ENCODE assay signal across 13 cellular contexts in the genomic region with DNA sequence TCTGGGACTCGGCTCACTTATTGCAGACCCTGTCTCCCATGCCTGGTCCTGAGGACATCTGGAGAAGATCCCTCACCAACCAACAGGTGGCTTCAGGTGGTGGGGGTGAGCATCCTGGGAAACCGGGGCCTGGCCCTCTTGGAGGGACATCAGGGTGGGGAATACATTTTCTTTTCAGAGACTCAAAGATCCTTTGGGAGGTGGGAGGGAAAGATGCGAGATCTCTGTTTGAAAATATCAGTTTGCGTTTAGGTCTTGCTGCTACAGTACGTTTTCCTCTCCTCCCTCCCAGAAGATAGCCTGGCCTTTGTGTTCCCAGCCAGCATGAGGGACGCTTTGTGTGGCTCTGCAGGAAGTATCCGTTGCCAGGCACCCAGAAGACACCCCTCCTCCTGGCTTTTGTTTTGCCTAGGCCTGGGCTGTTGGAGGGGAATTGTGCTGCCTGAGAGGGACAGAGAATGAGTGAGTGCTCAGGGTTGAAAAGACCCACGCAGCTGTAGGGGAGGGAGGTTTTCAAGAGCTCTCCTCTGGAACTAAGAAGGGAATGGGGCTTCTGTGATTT. TPM values are rescaled to one million over a fixed set of nuclear protein-coding genes. Genes with fewer than 3 reads are reported as not detected.
DNase-seq lines count a peak whose midpoint lies in the region; ATAC-seq and TF ChIP-seq lines count a peak whose summit lies in the region.
"Had no signal": no experiment of that assay in that cellular context is flagged by ENCODE, and none has a peak within 500 bp of the region (broad histone marks: within the 10 kb centered on the region; RNA-seq: fewer than 3 reads in every experiment).

No MANE protein-coding gene starts in this region.

- no peak for TF ChIP-seq CTCF in brain (conservative IDR thresholded peaks at IDR 0.05)

- H3K36me3 Mint-ChIP-seq in brain = no peaks in the 10 kb centered on the region
- no peaks in the 10 kb centered on the region for H3K36me3 Mint-ChIP-seq in activated CD4-positive, alpha-beta T cell treated with anti-CD3 and anti-CD28 coated beads, Interleukin-2, amount 10 ng/mL, durations not matched to agents 24 days and 14 days (ENCODE audit: low read depth)
- no peaks in the 10 kb centered on the region for H3K36me3 Mint-ChIP-seq in T-helper 17 cell (ENCODE audit: low read depth)

- ATAC-seq in GM21515 (IDR thresholded peaks at IDR 0.05; ENCODE audit: unreplicated experiment) (no peak), T-helper 17 cell (no peak)
- ATAC-seq: activated CD4-positive, CD25-positive, alpha-beta regulatory T cell treated with anti-CD3 and anti-CD28 coated beads, Interleukin-2, amount 50 U/mL, for 24 hours; activated naive CD8-positive, alpha-beta T cell treated with anti-CD3 and anti-CD28 coated beads, Interleukin-2, amount 50 U/mL, for 24 hours; Panc1 had no signal

- H3K9me3 ChIP-seq in T-helper 17 cell (ENCODE audit: control insufficient read depth, low read length, poor library complexity, severe bottlenecking) = no peaks in the 10 kb centered on the region

- peak; percentile 41 for DNase-seq in COLO829 (ENCODE audit: low spot score)
- peak; percentile 90 for DNase-seq in NCI-H187 treated with DMSO at 0.1 percent for 48 hours (lab: John Stamatoyannopoulos, UW)
- peak; percentile 27 to 85 for DNase-seq in lung microvascular endothelial cell (ENCODE audit: low read depth in 2 of 2)
- DNase-seq in activated CD4-positive, alpha-beta T cell treated with anti-CD3 and anti-CD28 coated beads, Interleukin-2, amount 10 ng/mL, durations not matched to agents 24 days and 14 days = no peak
- DNase-seq in activated CD4-positive, CD25-positive, alpha-beta regulatory T cell treated with anti-CD3 and anti-CD28 coated beads, Interleukin-2, amount 50 U/mL, for 72 hours = no peak
- DNase-seq in T-helper 17 cell = no peak
- DNase-seq: activated naive CD8-positive, alpha-beta T cell treated with anti-CD3 and anti-CD28 coated beads, Interleukin-2, amount 50 U/mL, for 24 hours; KBM-7 had no signal

- H3K27me3 Mint-ChIP-seq in brain = no peaks in the 10 kb centered on the region
- H3K27me3 Mint-ChIP-seq in activated CD4-positive, alpha-beta T cell treated with anti-CD3 and anti-CD28 coated beads, Interleukin-2, amount 10 ng/mL, durations not matched to agents 24 days and 14 days = peaks cover 6% of the 10 kb centered on the region
- H3K27me3 Mint-ChIP-seq in T-helper 17 cell = peaks cover 30% of the 10 kb centered on the region
- H3K27me3 Mint-ChIP-seq: activated naive CD8-positive, alpha-beta T cell treated with anti-CD3 and anti-CD28 coated beads, Interleukin-2, amount 50 U/mL, for 24 hours had no signal

- intact Hi-C loops in activated CD4-positive, alpha-beta T cell treated with anti-CD3 and anti-CD28 coated beads, Interleukin-2, amount 10 ng/mL, durations not matched to agents 24 days and 14 days (cut with micrococcal nuclease) = no loop called here

- H3K4me3 Mint-ChIP-seq in brain (peak overlapping the region; percentile 65 to 74 (median 71)), T-helper 17 cell (no peak overlapping the region)
- H3K4me3 Mint-ChIP-seq in activated CD4-positive, alpha-beta T cell treated with anti-CD3 and anti-CD28 coated beads, Interleukin-2, amount 10 ng/mL, durations not matched to agents 24 days and 14 days = no peak overlapping the region
- H3K4me3 Mint-ChIP-seq: activated naive CD8-positive, alpha-beta T cell treated with anti-CD3 and anti-CD28 coated beads, Interleukin-2, amount 50 U/mL, for 24 hours; stimulated activated naive CD8-positive, alpha-beta T cell treated with anti-CD3 and anti-CD28 coated beads, Interleukin-15, Interleukin-2, amounts not matched to agents 100 ng/mL and 50 ng/mL, for 24 hours had no signal

- peaks cover 0 to 4% (median 0%) of the 10 kb centered on the region in 5 experiments for H3K9me3 Mint-ChIP-seq in brain
- H3K9me3 Mint-ChIP-seq in activated CD4-positive, alpha-beta T cell treated with anti-CD3 and anti-CD28 coated beads, Interleukin-2, amount 10 ng/mL, durations not matched to agents 24 days and 14 days = peaks cover 5% of the 10 kb centered on the region
- H3K9me3 Mint-ChIP-seq: activated naive CD8-positive, alpha-beta T cell treated with anti-CD3 and anti-CD28 coated beads, Interleukin-2, amount 50 U/mL, for 24 hours; stimulated activated naive CD8-positive, alpha-beta T cell treated with anti-CD3 and anti-CD28 coated beads, Interleukin-15, Interleukin-2, amounts not matched to agents 100 ng/mL and 50 ng/mL, for 24 hours had no signal

- H3K27ac Mint-ChIP-seq in brain (peak overlapping the region; percentile 95 to 99 (median 97)), T-helper 17 cell (no peak overlapping the region)
- H3K27ac Mint-ChIP-seq in activated CD4-positive, alpha-beta T cell treated with anti-CD3 and anti-CD28 coated beads, Interleukin-2, amount 10 ng/mL, durations not matched to agents 24 days and 14 days = no peak overlapping the region
- H3K27ac Mint-ChIP-seq: activated naive CD8-positive, alpha-beta T cell treated with anti-CD3 and anti-CD28 coated beads, Interleukin-2, amount 50 U/mL, for 24 hours; stimulated activated naive CD8-positive, alpha-beta T cell treated with anti-CD3 and anti-CD28 coated beads, Interleukin-15, Interleukin-2, amounts not matched to agents 100 ng/mL and 50 ng/mL, for 24 hours had no signal

- peaks cover 29% of the 10 kb centered on the region for H3K4me1 Mint-ChIP-seq in brain
- peaks cover 8% of the 10 kb centered on the region for H3K4me1 Mint-ChIP-seq in activated CD4-positive, alpha-beta T cell treated with anti-CD3 and anti-CD28 coated beads, Interleukin-2, amount 10 ng/mL, durations not matched to agents 24 days and 14 days
- no peaks in the 10 kb centered on the region for H3K4me1 Mint-ChIP-seq in T-helper 17 cell

RNA-seq across cellular contexts. Expression of a gene that starts 21.8 kb away (rescaled TPM):
- 2.7 TPM for polyA plus RNA-seq in brain (ENCODE audit: insufficient read depth, low read depth, low replicate concordance)
- total RNA-seq in lung microvascular endothelial cell = 45.1 and 76.4 TPM in 2 replicates
- total RNA-seq in activated CD4-positive, alpha-beta T cell treated with anti-CD3 and anti-CD28 coated beads, Interleukin-2, amount 10 ng/mL, durations not matched to agents 24 days and 14 days = not detected in 2 replicates
- total RNA-seq in T-helper 17 cell = not detected

Comparison
In these comparisons a context has a peak if more than half of its experiments do, and no peak if none do; other contexts are left out.
1. DNase-seq: peak in COLO829 (single experiment), NCI-H187 treated with DMSO at 0.1 percent for 48 hours (single experiment) and lung microvascular endothelial cell (2 of 2); none in activated CD4-positive, alpha-beta T cell treated with anti-CD3 and anti-CD28 coated beads, Interleukin-2, amount 10 ng/mL, durations not matched to agents 24 days and 14 days (single experiment), activated CD4-positive, CD25-positive, alpha-beta regulatory T cell treated with anti-CD3 and anti-CD28 coated beads, Interleukin-2, amount 50 U/mL, for 72 hours (single experiment) and T-helper 17 cell (0 of 3).
2. H3K27ac Mint-ChIP-seq: peak in brain (5 of 5); none in activated CD4-positive, alpha-beta T cell treated with anti-CD3 and anti-CD28 coated beads, Interleukin-2, amount 10 ng/mL, durations not matched to agents 24 days and 14 days (single experiment) and T-helper 17 cell (single experiment).
3. H3K4me3 Mint-ChIP-seq: peak in brain (5 of 5); none in activated CD4-positive, alpha-beta T cell treated with anti-CD3 and anti-CD28 coated beads, Interleukin-2, amount 10 ng/mL, durations not matched to agents 24 days and 14 days (single experiment) and T-helper 17 cell (single experiment).
4. RNA of a gene that starts 21.8 kb away (total RNA-seq): 45.1 to 76.4 TPM in lung microvascular endothelial cell; not detected in activated CD4-positive, alpha-beta T cell treated with anti-CD3 and anti-CD28 coated beads, Interleukin-2, amount 10 ng/mL, durations not matched to agents 24 days and 14 days and not detected in T-helper 17 cell; every median in the first group is over 10 times any median in the second.